Comparison of ENCODE assay signal across 26 cellular contexts in the genomic region with DNA sequence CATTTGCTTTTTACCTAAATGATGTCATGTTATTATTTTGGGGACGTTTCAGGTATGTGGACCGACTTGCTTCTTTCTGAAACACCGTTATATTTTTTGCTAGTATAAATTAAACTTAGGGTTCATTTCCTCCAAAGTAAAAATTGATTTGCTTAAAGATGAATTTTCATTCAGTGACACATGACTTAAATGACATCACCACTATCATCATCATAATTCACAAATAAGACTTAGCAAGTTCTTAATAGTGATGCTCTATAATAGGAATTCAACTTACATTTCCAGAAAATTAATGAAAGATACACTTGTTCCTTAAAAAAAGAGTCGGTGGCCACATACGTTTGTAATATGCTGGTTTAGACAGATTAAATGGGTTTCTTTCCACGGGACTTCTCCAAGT. TPM values are rescaled to one million over a fixed set of nuclear protein-coding genes. Genes with fewer than 3 reads are reported as not detected.
A peak's percentile ranks its signal among the peaks of the same experiment; 100 is the strongest.
DNase-seq lines count a peak whose midpoint lies in the region; ATAC-seq and TF ChIP-seq lines count a peak whose summit lies in the region.
"Had no signal": no experiment of that assay in that cellular context is flagged by ENCODE, and none has a peak within 500 bp of the region (broad histone marks: within the 10 kb centered on the region; RNA-seq: fewer than 3 reads in every experiment).

No MANE protein-coding gene starts in this region.

- intact Hi-C loops in activated CD4-positive, alpha-beta T cell treated with anti-CD3 and anti-CD28 coated beads for 36 hours (cut with DNase I, micrococcal nuclease) = loop anchor here in 1 of 2 experiments (5.0 kb wide), 1 partner anchor 46 kb away; no protein-coding TSS in a partner anchor
- intact Hi-C loops in lower leg skin (cut with DNase I; ENCODE audit: low total_unique reads) = no loop called here

- no peaks in the 10 kb centered on the region for H3K27me3 Mint-ChIP-seq in activated CD4-positive, alpha-beta T cell treated with anti-CD3 and anti-CD28 coated beads for 36 hours
- H3K27me3 Mint-ChIP-seq in stimulated activated naive CD8-positive, alpha-beta T cell treated with anti-CD3 and anti-CD28 coated beads, Interleukin-15, Interleukin-2, amounts not matched to agents 100 ng/mL and 50 ng/mL, for 24 hours = no peaks in the 10 kb centered on the region
- no peaks in the 10 kb centered on the region for H3K27me3 Mint-ChIP-seq in activated naive CD8-positive, alpha-beta T cell treated with anti-CD3 and anti-CD28 coated beads, Interleukin-2, amount 10 ng/mL, durations not matched to agents 7 days and 5 days

- TF ChIP-seq CTCF in lower leg skin (IDR thresholded peaks at IDR 0.05) = no peak

- CTCF ChIA-PET in activated CD4-positive, alpha-beta T cell treated with anti-CD3 and anti-CD28 coated beads for 36 hours (lab: Charles Lee) = interaction anchor here (1.0 to 1.7 kb wide), 4 partner anchors 11 to 31 kb away, joined by 3 to 7 read pairs (median 4); no protein-coding TSS in a partner anchor

- H3K4me1 Mint-ChIP-seq in activated CD4-positive, alpha-beta T cell treated with anti-CD3 and anti-CD28 coated beads for 36 hours = peaks cover 91% of the 10 kb centered on the region
- peaks cover 96% of the 10 kb centered on the region for H3K4me1 Mint-ChIP-seq in stimulated activated naive CD8-positive, alpha-beta T cell treated with anti-CD3 and anti-CD28 coated beads, Interleukin-15, Interleukin-2, amounts not matched to agents 100 ng/mL and 50 ng/mL, for 24 hours (ENCODE audit: low read depth)
- peaks cover 81% of the 10 kb centered on the region for H3K4me1 Mint-ChIP-seq in activated naive CD8-positive, alpha-beta T cell treated with anti-CD3 and anti-CD28 coated beads, Interleukin-2, amount 10 ng/mL, durations not matched to agents 7 days and 5 days
- H3K4me1 Mint-ChIP-seq: immature natural killer cell had no signal

- WGBS in lower leg skin, 2 donors = 83 to 88% methylated on average over 6 of the region's 6 CpGs

- H3K27ac Mint-ChIP-seq in activated CD4-positive, alpha-beta T cell treated with anti-CD3 and anti-CD28 coated beads for 36 hours = peak overlapping the region; percentile 92
- peak overlapping the region; percentile 93 for H3K27ac Mint-ChIP-seq in stimulated activated naive CD8-positive, alpha-beta T cell treated with anti-CD3 and anti-CD28 coated beads, Interleukin-15, Interleukin-2, amounts not matched to agents 100 ng/mL and 50 ng/mL, for 24 hours
- peak overlapping the region; percentile 34 for H3K27ac Mint-ChIP-seq in activated naive CD8-positive, alpha-beta T cell treated with anti-CD3 and anti-CD28 coated beads, Interleukin-2, amount 10 ng/mL, durations not matched to agents 7 days and 5 days
- H3K27ac Mint-ChIP-seq: immature natural killer cell, progenitor cell of endocrine pancreas had no signal

- H3K36me3 Mint-ChIP-seq in activated CD4-positive, alpha-beta T cell treated with anti-CD3 and anti-CD28 coated beads for 36 hours (ENCODE audit: low read depth) = peaks cover 94% of the 10 kb centered on the region
- peaks cover 97% of the 10 kb centered on the region for H3K36me3 Mint-ChIP-seq in stimulated activated naive CD8-positive, alpha-beta T cell treated with anti-CD3 and anti-CD28 coated beads, Interleukin-15, Interleukin-2, amounts not matched to agents 100 ng/mL and 50 ng/mL, for 24 hours (ENCODE audit: low read depth)
- peaks cover 68% of the 10 kb centered on the region for H3K36me3 Mint-ChIP-seq in activated naive CD8-positive, alpha-beta T cell treated with anti-CD3 and anti-CD28 coated beads, Interleukin-2, amount 10 ng/mL, durations not matched to agents 7 days and 5 days

- no peak for DNase-seq in activated CD4-positive, alpha-beta T cell treated with anti-CD3 and anti-CD28 coated beads for 36 hours
- DNase-seq in activated CD4-positive, alpha-beta T cell treated with anti-CD3 and anti-CD28 coated beads for 1 hour = no peak
- no peak for DNase-seq in stimulated activated naive CD8-positive, alpha-beta T cell treated with anti-CD3 and anti-CD28 coated beads, Interleukin-15, Interleukin-2, amounts not matched to agents 100 U/mL and 50 U/mL, for 24 hours
- DNase-seq in activated naive CD8-positive, alpha-beta T cell treated with anti-CD3 and anti-CD28 coated beads, Interleukin-2, amount 10 ng/mL, durations not matched to agents 7 days and 5 days = no peak
- DNase-seq in activated gamma-delta T cell (lab: John Stamatoyannopoulos, UW) (no peak), lower leg skin (ENCODE audit: low spot score in 2 of 2) (no peak)
- DNase-seq: 8988T; amygdala; GOT3; hypothalamus; immature natural killer cell; NCI-H1092 treated with DMSO at 0.1 percent for 48 hours; NCI-H187 treated with DMSO at 0.1 percent for 48 hours; NCI-H524; PC-3; SK-N-SH; stimulated activated CD4-positive, alpha-beta T cell treated with anti-CD3 and anti-CD28 coated beads, Interleukin-12 subunit alpha, Interleukin-12 subunit beta, amount 100 ng/mL, for 4 hours; stimulated activated CD4-positive, alpha-beta T cell treated with anti-CD3 and anti-CD28 coated beads, Interleukin-4, amount 100 ng/mL, for 1 hour; uterus had no signal

- peak overlapping the region; percentile 63 for H3K4me3 Mint-ChIP-seq in activated CD4-positive, alpha-beta T cell treated with anti-CD3 and anti-CD28 coated beads for 36 hours
- H3K4me3 Mint-ChIP-seq in stimulated activated naive CD8-positive, alpha-beta T cell treated with anti-CD3 and anti-CD28 coated beads, Interleukin-15, Interleukin-2, amounts not matched to agents 100 ng/mL and 50 ng/mL, for 24 hours = peak overlapping the region; percentile 79
- no peak overlapping the region for H3K4me3 Mint-ChIP-seq in activated naive CD8-positive, alpha-beta T cell treated with anti-CD3 and anti-CD28 coated beads, Interleukin-2, amount 10 ng/mL, durations not matched to agents 7 days and 5 days
- H3K4me3 Mint-ChIP-seq: immature natural killer cell had no signal

- ATAC-seq in activated CD4-positive, alpha-beta T cell treated with anti-CD3 and anti-CD28 coated beads for 36 hours = no peak
- ATAC-seq in stimulated activated naive CD8-positive, alpha-beta T cell treated with anti-CD3 and anti-CD28 coated beads, Interleukin-15, Interleukin-2, amounts not matched to agents 100 U/mL and 50 U/mL, for 24 hours = no peak
- no peak for ATAC-seq in activated naive CD8-positive, alpha-beta T cell treated with anti-CD3 and anti-CD28 coated beads, Interleukin-2, amount 10 ng/mL, durations not matched to agents 7 days and 5 days (ENCODE audit: low read depth)
- ATAC-seq in HG03280 (IDR thresholded peaks at IDR 0.05; ENCODE audit: unreplicated experiment) = no peak
- ATAC-seq: PC-3, sciatic nerve had no signal

- POLR2A ChIA-PET in activated CD4-positive, alpha-beta T cell treated with anti-CD3 and anti-CD28 coated beads for 36 hours (lab: Charles Lee) = interaction anchor here (0.6 to 8.8 kb wide), 6 partner anchors 8 to 97 kb away, joined by 3 to 121 read pairs (median 7); partner anchors contain the start of gene IRF4
- POLR2A ChIA-PET in activated naive CD8-positive, alpha-beta T cell treated with anti-CD3 and anti-CD28 coated beads, Interleukin-2, amount 10 ng/mL, durations not matched to agents 7 days and 5 days (lab: Charles Lee) = interaction anchor here (1.0 to 7.5 kb wide), 4 partner anchors 7 to 45 kb away, joined by 3 to 128 read pairs (median 8); partner anchors contain the start of gene IRF4

- no peak for TF ChIP-seq POLR2A in lower leg skin (IDR thresholded peaks at IDR 0.05)

- no peak overlapping the region for H3K4me3 ChIP-seq in lower leg skin (ENCODE audit: low read depth, poor library complexity, severe bottlenecking)
- H3K4me3 ChIP-seq: thoracic aorta, uterus had no signal

- no peaks in the 10 kb centered on the region for H3K9me3 Mint-ChIP-seq in activated CD4-positive, alpha-beta T cell treated with anti-CD3 and anti-CD28 coated beads for 36 hours (ENCODE audit: low read depth)
- H3K9me3 Mint-ChIP-seq in stimulated activated naive CD8-positive, alpha-beta T cell treated with anti-CD3 and anti-CD28 coated beads, Interleukin-15, Interleukin-2, amounts not matched to agents 100 ng/mL and 50 ng/mL, for 24 hours = no peaks in the 10 kb centered on the region
- no peaks in the 10 kb centered on the region for H3K9me3 Mint-ChIP-seq in activated naive CD8-positive, alpha-beta T cell treated with anti-CD3 and anti-CD28 coated beads, Interleukin-2, amount 10 ng/mL, durations not matched to agents 7 days and 5 days
- H3K9me3 Mint-ChIP-seq: immature natural killer cell had no signal

RNA-seq across cellular contexts. Expression of gene IRF4, which starts 9.3 kb away (rescaled TPM):
- 100 to 1,000 TPM; 601 to 617 TPM for total RNA-seq in activated CD4-positive, alpha-beta T cell treated with anti-CD3 and anti-CD28 coated beads for 36 hours
- 10 to 100 TPM; 94.2 to 95.1 TPM for total RNA-seq in activated naive CD8-positive, alpha-beta T cell treated with anti-CD3 and anti-CD28 coated beads, Interleukin-2, amount 10 ng/mL, durations not matched to agents 7 days and 5 days
- 10 to 100 TPM in 1 of 4 donors, 1 to 10 TPM in 3; 6.6 to 21.2 (median 8.8) TPM for total RNA-seq in lower leg skin
- total RNA-seq: endothelial cell of umbilical vein, myocyte, progenitor cell of endocrine pancreas had no signal

Comparison
In these comparisons a context has a peak if more than half of its experiments do, and no peak if none do; other contexts are left out.
1. H3K27ac Mint-ChIP-seq: peak in every context shown above with its lines; median percentile 93 in stimulated activated naive CD8-positive, alpha-beta T cell treated with anti-CD3 and anti-CD28 coated beads, Interleukin-15, Interleukin-2, amounts not matched to agents 100 ng/mL and 50 ng/mL, for 24 hours; 92 in activated CD4-positive, alpha-beta T cell treated with anti-CD3 and anti-CD28 coated beads for 36 hours; 34 in activated naive CD8-positive, alpha-beta T cell treated with anti-CD3 and anti-CD28 coated beads, Interleukin-2, amount 10 ng/mL, durations not matched to agents 7 days and 5 days.
2. RNA of gene IRF4, which starts 9.3 kb away (total RNA-seq): 601 to 617 TPM in activated CD4-positive, alpha-beta T cell treated with anti-CD3 and anti-CD28 coated beads for 36 hours; 94.2 to 95.1 TPM in activated naive CD8-positive, alpha-beta T cell treated with anti-CD3 and anti-CD28 coated beads, Interleukin-2, amount 10 ng/mL, durations not matched to agents 7 days and 5 days and 6.6 to 21.2 TPM in lower leg skin; every median in the first group is over 4 times any median in the second.